ENCODE assay signal across 16 cellular contexts in genomic region chr21:45386336-45386727, GRCh38. TPM values are rescaled to one million over a fixed set of nuclear protein-coding genes. Genes with fewer than 3 reads are reported as not detected.
DNase-seq lines count a peak whose midpoint lies in the region; ATAC-seq and TF ChIP-seq lines count a peak whose summit lies in the region.
"Had no signal": no experiment of that assay in that cellular context is flagged by ENCODE, and none has a peak within 500 bp of the region (broad histone marks: within the 10 kb centered on the region; RNA-seq: fewer than 3 reads in every experiment).

No MANE protein-coding gene starts in this region.

- no CpG with 5 or more reads among the region's 11 CpGs for WGBS in neuronal stem cell (ENCODE audit: extremely low coverage in 2 of 2, insufficient read length in 2 of 2, insufficient replicate concordance in 1 of 2), 2 donors

- DNase-seq in activated naive CD4-positive, alpha-beta T cell treated with anti-CD3 and anti-CD28 coated beads, Interleukin-2, amount 50 U/mL, for 16 hours, result peak; percentile 2
- DNase-seq in activated naive CD4-positive, alpha-beta T cell treated with anti-CD3 and anti-CD28 coated beads, Interleukin-2, amount 10 ng/mL, durations not matched to agents 7 days and 5 days, result no peak
- DNase-seq in fibroblast of lung (ENCODE audit: low read depth in 2 of 2) (no peak), neuronal stem cell (ENCODE audit: low spot score) (no peak), upper lobe of right lung (peak; percentile 67), NCI-H226 (no peak), NCI-H2227 (lab: John Stamatoyannopoulos, UW; ENCODE audit: unreplicated experiment) (no peak)
- DNase-seq in activated CD4-positive, CD25-positive, alpha-beta regulatory T cell treated with anti-CD3 and anti-CD28 coated beads, Interleukin-2, amount 50 U/mL, for 72 hours, result no peak
- DNase-seq: activated CD4-positive, alpha-beta T cell treated with anti-CD3 and anti-CD28 coated beads, Interleukin-2, amount 10 ng/mL, durations not matched to agents 24 days and 14 days; COR-L47; immature natural killer cell; NCI-H1930; NCI-H69; retina; stimulated activated naive CD4-positive, alpha-beta T cell treated with Interleukin-2 at 50 U/mL for 16 hours had no signal

- H3K4me3 Mint-ChIP-seq in activated naive CD4-positive, alpha-beta T cell treated with anti-CD3 and anti-CD28 coated beads, Interleukin-2, amount 10 ng/mL, durations not matched to agents 7 days and 5 days, result no peak overlapping the region
- H3K4me3 Mint-ChIP-seq: activated CD4-positive, alpha-beta T cell treated with anti-CD3 and anti-CD28 coated beads, Interleukin-2, amount 10 ng/mL, durations not matched to agents 24 days and 14 days; immature natural killer cell; T-helper 2 cell treated with Interferon-gamma antibody and Interleukin-4, amounts not matched to agents 5 μg/mL and 100 μg/mL, for 36 hours had no signal

- peak overlapping the region; percentile 60 for H3K23ac ChIP-seq in neuronal stem cell (ENCODE audit: low read depth, low read length, poor library complexity)

- H3K9ac ChIP-seq in fibroblast of lung (ENCODE audit: insufficient read depth, low read length) (peak overlapping the region; percentile 41), neuronal stem cell (ENCODE audit: low read depth, low read length, poor library complexity) (peak overlapping the region; percentile 12)

- H3K4me3 ChIP-seq in fibroblast of lung (replicated peaks in 1 of 4; ENCODE audit: control extremely low read depth in 1 of 4, insufficient read depth in 1 of 4, low read depth in 3 of 4, low read length in 4 of 4) (no peak overlapping the region), neuronal stem cell (ENCODE audit: low read length in 2 of 2) (peak overlapping the region in 1 of 2 donors; percentile 47), upper lobe of right lung (no peak overlapping the region)

- no peak overlapping the region for H3K4ac ChIP-seq in neuronal stem cell (ENCODE audit: low read length)

- no peaks in the 10 kb centered on the region for H3K36me3 Mint-ChIP-seq in activated naive CD4-positive, alpha-beta T cell treated with anti-CD3 and anti-CD28 coated beads, Interleukin-2, amount 10 ng/mL, durations not matched to agents 7 days and 5 days
- H3K36me3 Mint-ChIP-seq: immature natural killer cell had no signal

- H3K18ac ChIP-seq in neuronal stem cell (ENCODE audit: low read length), result peak overlapping the region; percentile 39

- no peaks in the 10 kb centered on the region for H3K4me1 Mint-ChIP-seq in activated naive CD4-positive, alpha-beta T cell treated with anti-CD3 and anti-CD28 coated beads, Interleukin-2, amount 10 ng/mL, durations not matched to agents 7 days and 5 days
- H3K4me1 Mint-ChIP-seq: activated CD4-positive, alpha-beta T cell treated with anti-CD3 and anti-CD28 coated beads, Interleukin-2, amount 10 ng/mL, durations not matched to agents 24 days and 14 days; immature natural killer cell had no signal

- peak; percentile 77 for ATAC-seq in upper lobe of right lung

- H3K27me3 Mint-ChIP-seq in activated naive CD4-positive, alpha-beta T cell treated with anti-CD3 and anti-CD28 coated beads, Interleukin-2, amount 10 ng/mL, durations not matched to agents 7 days and 5 days, result peaks cover 46% of the 10 kb centered on the region

- no peak overlapping the region for H2BK5ac ChIP-seq in neuronal stem cell (ENCODE audit: low read length)

- H3K79me1 ChIP-seq in neuronal stem cell (ENCODE audit: low read depth, low read length), result peaks cover 1% of the 10 kb centered on the region

- no peak overlapping the region for H3K27ac Mint-ChIP-seq in activated naive CD4-positive, alpha-beta T cell treated with anti-CD3 and anti-CD28 coated beads, Interleukin-2, amount 10 ng/mL, durations not matched to agents 7 days and 5 days
- H3K27ac Mint-ChIP-seq: activated CD4-positive, alpha-beta T cell treated with anti-CD3 and anti-CD28 coated beads, Interleukin-2, amount 10 ng/mL, durations not matched to agents 24 days and 14 days; immature natural killer cell; T-helper 2 cell treated with Interferon-gamma antibody and Interleukin-4, amounts not matched to agents 5 μg/mL and 100 μg/mL, for 36 hours had no signal

- no peak overlapping the region for H4K91ac ChIP-seq in neuronal stem cell (ENCODE audit: low read depth, low read length, poor library complexity)

- H3K36me3 ChIP-seq in fibroblast of lung (ENCODE audit: control insufficient read depth, insufficient read depth, low read length) (no peaks in the 10 kb centered on the region), neuronal stem cell (replicated peaks in 1 of 2; ENCODE audit: control insufficient read depth in 2 of 2, insufficient read depth in 2 of 2, low read length in 2 of 2) (no peaks in the 10 kb centered on the region), upper lobe of right lung (no peaks in the 10 kb centered on the region)

- no peak overlapping the region for H4K8ac ChIP-seq in neuronal stem cell (ENCODE audit: low read depth, low read length)

- no peak for TF ChIP-seq CTCF in fibroblast of lung (conservative IDR thresholded peaks at IDR 0.05 in 1 of 2, IDR thresholded peaks at IDR 0.05 in 1 of 2; ENCODE audit: low read depth in 1 of 2, low read length in 2 of 2)
- no peak for TF ChIP-seq CTCF in upper lobe of right lung (IDR thresholded peaks at IDR 0.05)

- H3K27me3 ChIP-seq in fibroblast of lung (ENCODE audit: control insufficient read depth, insufficient read depth, low read length) (no peaks in the 10 kb centered on the region), neuronal stem cell (ENCODE audit: control insufficient read depth in 3 of 3, insufficient read depth in 3 of 3, low read depth in 1 of 3, low read length in 3 of 3) (peaks cover 0 to 81% (median 0%) of the 10 kb centered on the region in 3 experiments), upper lobe of right lung (no peaks in the 10 kb centered on the region)

- intact Hi-C loops in upper lobe of right lung (cut with DNase I), result no loop called here

- CTCF ChIA-PET in activated naive CD4-positive, alpha-beta T cell treated with anti-CD3 and anti-CD28 coated beads, Interleukin-2, amount 10 ng/mL, durations not matched to agents 7 days and 5 days (lab: Charles Lee), result no interaction called here

- peak overlapping the region; percentile 50 for H2BK12ac ChIP-seq in neuronal stem cell (ENCODE audit: low read length)

- no peak overlapping the region for H2BK15ac ChIP-seq in neuronal stem cell (ENCODE audit: low read length)

- H2AFZ ChIP-seq in fibroblast of lung (ENCODE audit: low read length), result no peak overlapping the region
- no peak overlapping the region for H2AFZ ChIP-seq in neuronal stem cell (ENCODE audit: low read length)

- H2AK5ac ChIP-seq in neuronal stem cell (ENCODE audit: low read depth, low read length), result peak overlapping the region; percentile 95

- H3K4me1 ChIP-seq in fibroblast of lung (ENCODE audit: control insufficient read depth, extremely low read depth, insufficient read depth, low read length) (peaks cover 18% of the 10 kb centered on the region), neuronal stem cell (ENCODE audit: control insufficient read depth in 2 of 2, insufficient read depth in 1 of 2, low read depth in 1 of 2, low read length in 2 of 2) (peaks cover 0 to 12% of the 10 kb centered on the region in 2 donors), upper lobe of right lung (peaks cover 10% of the 10 kb centered on the region)

- H3K4me2 ChIP-seq in fibroblast of lung (ENCODE audit: extremely low read depth, insufficient read depth, low read length), result peak overlapping the region; percentile 63
- H3K4me2 ChIP-seq in neuronal stem cell (ENCODE audit: insufficient read depth, low read length, poor library complexity, severe bottlenecking), result no peak overlapping the region

- no peak overlapping the region for H2BK120ac ChIP-seq in neuronal stem cell (ENCODE audit: low read depth, low read length)

- peak overlapping the region; percentile 64 for H3K14ac ChIP-seq in neuronal stem cell (ENCODE audit: low read length)

- H3K9me3 ChIP-seq in fibroblast of lung (ENCODE audit: control insufficient read depth, insufficient read depth, low read depth, low read length) (no peaks in the 10 kb centered on the region), neuronal stem cell (replicated peaks in 1 of 2; ENCODE audit: control insufficient read depth in 2 of 2, insufficient read depth in 1 of 2, low read depth in 1 of 2, low read length in 2 of 2) (peaks cover 0 to 5% of the 10 kb centered on the region in 2 donors), upper lobe of right lung (no peaks in the 10 kb centered on the region)

- H3K79me2 ChIP-seq in fibroblast of lung (ENCODE audit: control insufficient read depth, insufficient read depth, low read length), result no peaks in the 10 kb centered on the region

- H4K20me1 ChIP-seq in fibroblast of lung (ENCODE audit: control insufficient read depth, extremely low read depth, insufficient read depth, low read length), result no peaks in the 10 kb centered on the region

- peak overlapping the region; percentile 64 for H3K27ac ChIP-seq in fibroblast of lung (ENCODE audit: insufficient read depth, low read length)
- no peak overlapping the region for H3K27ac ChIP-seq in neuronal stem cell (replicated peaks; ENCODE audit: low read length)
- H3K27ac ChIP-seq in upper lobe of right lung, result no peak overlapping the region

- H3K9me3 Mint-ChIP-seq in activated naive CD4-positive, alpha-beta T cell treated with anti-CD3 and anti-CD28 coated beads, Interleukin-2, amount 10 ng/mL, durations not matched to agents 7 days and 5 days, result no peaks in the 10 kb centered on the region
- H3K9me3 Mint-ChIP-seq: activated CD4-positive, alpha-beta T cell treated with anti-CD3 and anti-CD28 coated beads, Interleukin-2, amount 10 ng/mL, durations not matched to agents 24 days and 14 days; immature natural killer cell; T-helper 2 cell treated with Interferon-gamma antibody and Interleukin-4, amounts not matched to agents 5 μg/mL and 100 μg/mL, for 36 hours had no signal

RNA-seq across cellular contexts. Expression of gene COL18A1, which starts 18.6 kb away (rescaled TPM):
- total RNA-seq in fibroblast of lung, result 26.2 and 38.8 TPM in 2 replicates
- 9.0 and 24.3 TPM in 2 replicates for polyA plus RNA-seq in fibroblast of lung
- 25.9 and 60.7 TPM in 2 replicates for polyA plus RNA-seq in fibroblast of lung (2012)
- polyA minus RNA-seq in fibroblast of lung (ENCODE audit: low replicate concordance), result 10.5 and 29.1 TPM in 2 replicates
- 42.5 TPM for polyA plus RNA-seq in neuronal stem cell (2013, experiment 1 of 2)
- polyA plus RNA-seq in neuronal stem cell (2013, experiment 2 of 2), result 42.1 TPM
- total RNA-seq in upper lobe of right lung, result 60.4 TPM

Comparison
In these comparisons a context has a peak if more than half of its experiments do, and no peak if none do; other contexts are left out.
1. DNase-seq: peak in activated naive CD4-positive, alpha-beta T cell treated with anti-CD3 and anti-CD28 coated beads, Interleukin-2, amount 50 U/mL, for 16 hours (single experiment) and upper lobe of right lung (single experiment); none in activated naive CD4-positive, alpha-beta T cell treated with anti-CD3 and anti-CD28 coated beads, Interleukin-2, amount 10 ng/mL, durations not matched to agents 7 days and 5 days (single experiment), fibroblast of lung (0 of 2), neuronal stem cell (single experiment), NCI-H226 (single experiment), activated CD4-positive, CD25-positive, alpha-beta regulatory T cell treated with anti-CD3 and anti-CD28 coated beads, Interleukin-2, amount 50 U/mL, for 72 hours (single experiment) and NCI-H2227 (single experiment).